27 cellular contexts compared by ENCODE assay signal in genomic region chr6:63346217-63346834, GRCh38. TPM values are rescaled to one million over a fixed set of nuclear protein-coding genes. Genes with fewer than 3 reads are reported as not detected.
"Had no signal": no experiment of that assay in that cellular context is flagged by ENCODE, and none has a peak within 500 bp of the region (broad histone marks: within the 10 kb centered on the region; RNA-seq: fewer than 3 reads in every experiment).

No MANE protein-coding gene starts in this region.

- H3K27ac ChIP-seq: brain microvascular endothelial cell, SK-N-MC, VCaP had no signal

- ATAC-seq: activated T-helper 17 cell treated with anti-CD3 and anti-CD28 coated beads, Interleukin-2, amount 50 U/mL, for 72 hours; Right ventricle myocardium inferior; T-cell had no signal

- H3K36me3 ChIP-seq: brain microvascular endothelial cell had no signal

- DNase-seq: activated CD4-positive, alpha-beta memory T cell treated with anti-CD3 and anti-CD28 coated beads for 36 hours; activated CD4-positive, alpha-beta T cell treated with anti-CD3 and anti-CD28 coated beads, Interleukin-2, amount 10 ng/mL, durations not matched to agents 7 days and 5 days; activated CD4-positive, CD25-positive, alpha-beta regulatory T cell; activated CD8-positive, alpha-beta memory T cell treated with anti-CD3 and anti-CD28 coated beads for 24 hours; activated gamma-delta T cell; activated naive CD4-positive, alpha-beta T cell treated with anti-CD3 and anti-CD28 coated beads for 36 hours; activated T-cell treated with anti-CD3 and anti-CD28 coated beads for 4 hours; activated T-cell treated with anti-CD3 and anti-CD28 coated beads, Interleukin-2, amount 50 U/mL, for 48 hours; amygdala; brain microvascular endothelial cell; MM.1S; NCI-H1105; NCI-H1436; NCI-H1694 treated with DMSO at 0.1 percent for 48 hours; NCI-H2029 treated with DMSO at 0.1 percent for 48 hours; NCI-H345; NCI-H510A; NCI-H526 treated with DMSO at 0.1 percent for 48 hours; NCI-H82; RPMI8226; T-cell; T-helper 2 cell had no signal

- H3K27me3 ChIP-seq: brain microvascular endothelial cell had no signal

- H3K4me3 ChIP-seq: SK-N-MC had no signal

RNA-seq across cellular contexts. Expression of gene LGSN, which starts 26.5 kb away (rescaled TPM):
- total RNA-seq: activated CD4-positive, alpha-beta T cell treated with anti-CD3 and anti-CD28 coated beads, Interleukin-2, amount 10 ng/mL, durations not matched to agents 7 days and 5 days; activated naive CD4-positive, alpha-beta T cell treated with anti-CD3 and anti-CD28 coated beads for 36 hours; cardiac septum; Right ventricle myocardium inferior had no signal
